In the genomic region with DNA sequence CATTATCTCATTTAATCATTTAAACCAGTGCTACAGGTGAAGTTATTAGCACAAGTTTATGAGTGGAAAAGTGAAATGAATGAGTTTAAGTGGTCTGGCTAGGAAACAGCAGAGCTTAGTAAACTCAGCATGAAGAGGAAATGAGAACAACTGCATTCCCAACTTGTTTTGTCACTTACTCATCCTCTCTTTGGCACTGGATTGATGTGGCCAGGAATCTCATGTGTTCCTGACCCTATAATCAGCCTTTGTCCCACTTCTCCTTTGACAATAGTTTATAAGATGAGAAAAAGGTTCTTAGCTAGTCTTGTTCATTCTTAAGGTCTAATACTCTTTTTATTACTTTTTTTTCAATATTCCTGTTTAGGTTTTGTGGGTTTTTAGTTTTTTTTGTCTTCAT, we compare ENCODE assay signal across 17 cellular contexts.
DNase-seq lines count a peak whose midpoint lies in the region; ATAC-seq, FAIRE-seq and TF ChIP-seq lines count a peak whose summit lies in the region.
"Had no signal": no experiment of that assay in that cellular context is flagged by ENCODE, and none has a peak within 500 bp of the region (broad histone marks: within the 10 kb centered on the region; RNA-seq: fewer than 3 reads in every experiment).

No MANE protein-coding gene starts in this region.

- no peaks in the 10 kb centered on the region for H4K20me1 ChIP-seq in HCT116 (ENCODE audit: insufficient read depth)

- CTCF ChIA-PET in HCT116 (lab: Charles Lee), result no interaction called here

- DNase-seq in AG09309 (ENCODE audit: low read depth) (peak; percentile 29), HCT116 (ENCODE audit: low read depth, low spot score) (no peak), astrocyte of the spinal cord (ENCODE audit: low read depth, low spot score) (peak; percentile 71), iris pigment epithelial cell (ENCODE audit: low read depth) (peak; percentile 76), kidney (no peak), NCI-H2107 treated with DMSO at 0.1 percent for 48 hours (lab: John Stamatoyannopoulos, UW; ENCODE audit: unreplicated experiment) (no peak)
- DNase-seq in activated naive CD4-positive, alpha-beta T cell treated with anti-CD3 and anti-CD28 coated beads, Interleukin-2, amount 50 U/mL, for 16 hours, result no peak
- DNase-seq: activated CD4-positive, alpha-beta T cell treated with anti-CD3 and anti-CD28 coated beads, Interleukin-2, amount 10 ng/mL, durations not matched to agents 7 days and 5 days; activated naive CD8-positive, alpha-beta T cell treated with anti-CD3 and anti-CD28 coated beads, Interleukin-2, amount 10 ng/mL, durations not matched to agents 7 days and 5 days; Calu3; NCI-H1694; NCI-H446 treated with DMSO at 0.1 percent for 48 hours; stimulated activated naive CD8-positive, alpha-beta T cell treated with anti-CD3 and anti-CD28 coated beads, Interleukin-15, Interleukin-2, amounts not matched to agents 100 U/mL and 50 U/mL, for 24 hours had no signal

- H3K9me2 ChIP-seq in HCT116 (ENCODE audit: insufficient read depth), result no peaks in the 10 kb centered on the region

- no peak overlapping the region for H3K4me3 ChIP-seq in AG09309 (ENCODE audit: control insufficient read depth, low read depth, low read length)
- no peak overlapping the region for H3K4me3 ChIP-seq in HCT116 (replicated peaks in 1 of 2; ENCODE audit: low read depth in 1 of 2, low read length in 2 of 2)
- H3K4me3 ChIP-seq in astrocyte of the spinal cord (ENCODE audit: low read depth, low read length), result no peak overlapping the region
- H3K4me3 ChIP-seq in kidney (ENCODE audit: low read length in 2 of 2), result no peak overlapping the region
- H3K4me3 ChIP-seq: hepatocyte had no signal

- TF ChIP-seq CTCF in AG09309 (IDR thresholded peaks at IDR 0.05; ENCODE audit: control insufficient read depth, insufficient read depth, low read depth, low read length, missing control alignments), result no peak
- no peak for TF ChIP-seq CTCF in HCT116 (IDR thresholded peaks at IDR 0.05 in 2 of 3, conservative IDR thresholded peaks at IDR 0.05 in 1 of 3; ENCODE audit: borderline replicate concordance in 1 of 3, insufficient read depth in 1 of 3, low read depth in 2 of 3, low read length in 2 of 3)
- no peak for TF ChIP-seq CTCF in astrocyte of the spinal cord (IDR thresholded peaks at IDR 0.05; ENCODE audit: low read depth, low read length)
- no peak for TF ChIP-seq CTCF in kidney (IDR thresholded peaks at IDR 0.05; ENCODE audit: borderline replicate concordance, extremely low read depth, insufficient read depth)

- in situ Hi-C loops in astrocyte of the spinal cord (cut with HindIII; ENCODE audit: low sequenced_read_pairs), result no loop called here

- ATAC-seq in HCT116 (no peak), HG02981 (IDR thresholded peaks at IDR 0.05; ENCODE audit: unreplicated experiment) (no peak)
- ATAC-seq: left lobe of liver; stimulated activated naive CD8-positive, alpha-beta T cell treated with anti-CD3 and anti-CD28 coated beads, Interleukin-15, Interleukin-2, amounts not matched to agents 100 U/mL and 50 U/mL, for 24 hours had no signal

- TF ChIP-seq POLR2A in HCT116 (IDR thresholded peaks at IDR 0.05; ENCODE audit: borderline replicate concordance, extremely low read depth, insufficient read depth, insufficient read length), result no peak

- H3K36me3 ChIP-seq in HCT116 (ENCODE audit: control insufficient read depth in 1 of 2, insufficient read depth in 2 of 2, low read length in 2 of 2) (no peaks in the 10 kb centered on the region), kidney (ENCODE audit: control insufficient read depth in 1 of 2, insufficient read depth in 2 of 2, low read length in 2 of 2) (no peaks in the 10 kb centered on the region)

- H3K9ac ChIP-seq in HCT116 (ENCODE audit: low read length), result no peak overlapping the region
- H3K9ac ChIP-seq in kidney (ENCODE audit: low read length in 2 of 2), result no peak overlapping the region

- BruUV-seq in HCT116 (replicated peaks; lab: Mats Ljungman, UMichigan), result no TSS peak

- no peak for TF ChIP-seq RAD21 in HCT116 (IDR thresholded peaks at IDR 0.05; ENCODE audit: low read depth)

- peaks cover 0 to 9% of the 10 kb centered on the region in 2 experiments; a peak in 1 of 4 replicates for H3K4me1 ChIP-seq in HCT116 (ENCODE audit: control insufficient read depth in 1 of 2, insufficient read depth in 2 of 2, low read length in 2 of 2)
- peaks cover 0 to 3% of the 10 kb centered on the region in 2 donors for H3K4me1 ChIP-seq in kidney (ENCODE audit: control insufficient read depth in 1 of 2, insufficient read depth in 1 of 2, low read depth in 1 of 2, low read length in 2 of 2)

- intact Hi-C loops in HCT116 (cut with micrococcal nuclease) (no loop called here), kidney (cut with DNase I) (no loop called here)

- H3K79me2 ChIP-seq in HCT116 (ENCODE audit: insufficient read depth, low read length), result no peaks in the 10 kb centered on the region
- H3K79me2 ChIP-seq: hepatocyte had no signal

- no peak overlapping the region for H3K27ac ChIP-seq in HCT116 (ENCODE audit: low read depth, low read length)
- no peak overlapping the region for H3K27ac ChIP-seq in kidney (ENCODE audit: low read depth in 2 of 2, low read length in 2 of 2)
- H3K27ac ChIP-seq: hepatocyte had no signal

- peak overlapping the region; percentile 32; the same call in 1 of the 2 replicates for H3K4me2 ChIP-seq in HCT116 (ENCODE audit: low read length)
- H3K4me2 ChIP-seq: hepatocyte had no signal

- RAD21 ChIA-PET in HCT116 (lab: Charles Lee; ENCODE audit: low non-redundant PET in 1 of 2, low total read pairs in 2 of 2, uncharacterized antibody in 2 of 2, unreplicated experiment in 2 of 2), result no interaction called here

- H3K27me3 ChIP-seq in HCT116 (ENCODE audit: insufficient read depth, low read length), result no peaks in the 10 kb centered on the region
- H3K27me3 ChIP-seq: hepatocyte had no signal

- POLR2A ChIA-PET in HCT116 (lab: Charles Lee), result no interaction called here

- H2AFZ ChIP-seq in HCT116 (ENCODE audit: low read depth, low read length, poor library complexity, severe bottlenecking), result no peak overlapping the region
- H2AFZ ChIP-seq: hepatocyte had no signal

- no peak for FAIRE-seq in kidney (lab: Jason Lieb, UNC)
- FAIRE-seq: colon had no signal

- H3K9me3 ChIP-seq in HCT116 (ENCODE audit: control insufficient read depth in 1 of 2, insufficient read depth in 1 of 2, low read depth in 1 of 2, low read length in 2 of 2) (no peaks in the 10 kb centered on the region), kidney (ENCODE audit: control insufficient read depth in 1 of 2, low read length in 2 of 2) (no peaks in the 10 kb centered on the region)

TF ChIP-seq in HCT116, 20 proteins besides CTCF, POLR2A, EP300 and RAD21:
- TF ChIP-seq YY1 (IDR thresholded peaks at IDR 0.05; ENCODE audit: extremely low read depth, insufficient replicate concordance, low read depth, low read length), result no peak

Comparison
In these comparisons a context has a peak if more than half of its experiments do, and no peak if none do; other contexts are left out.
1. DNase-seq: peak in AG09309 (single experiment), astrocyte of the spinal cord (single experiment) and iris pigment epithelial cell (single experiment); none in HCT116 (single experiment), kidney (single experiment), NCI-H2107 treated with DMSO at 0.1 percent for 48 hours (single experiment) and activated naive CD4-positive, alpha-beta T cell treated with anti-CD3 and anti-CD28 coated beads, Interleukin-2, amount 50 U/mL, for 16 hours (single experiment).